In genomic region chr20:41277049-41277448, GRCh38 we compare ENCODE assay signal across 21 cellular contexts.
"Had no signal": no experiment of that assay in that cellular context is flagged by ENCODE, and none has a peak within 500 bp of the region (broad histone marks: within the 10 kb centered on the region; RNA-seq: fewer than 3 reads in every experiment).

No MANE protein-coding gene starts in this region.

- H3K27ac Mint-ChIP-seq: activated B cell treated with CpG ODN at 0.5 μM for 24 hours; activated CD8-positive, alpha-beta T cell treated with anti-CD3 and anti-CD28 coated beads for 36 hours; activated naive CD4-positive, alpha-beta T cell treated with anti-CD3 and anti-CD28 coated beads, Interleukin-2, amount 50 U/mL, for 24 hours; T-helper 2 cell treated with Interferon-gamma antibody and Interleukin-4, amounts not matched to agents 5 μg/mL and 100 μg/mL, for 36 hours had no signal

- H3K9me3 ChIP-seq: esophagus muscularis mucosa, SJSA1, suprapubic skin had no signal

- H3K36me3 ChIP-seq: esophagus muscularis mucosa, neural progenitor cell, SJSA1, suprapubic skin had no signal

- H3K27ac ChIP-seq: parathyroid adenoma, SJSA1, suprapubic skin had no signal

- H3K27me3 ChIP-seq: esophagus muscularis mucosa, neural progenitor cell, SJSA1, suprapubic skin had no signal

- H3K4me3 Mint-ChIP-seq: activated B cell treated with CpG ODN at 0.5 μM for 24 hours; activated naive CD4-positive, alpha-beta T cell treated with anti-CD3 and anti-CD28 coated beads, Interleukin-2, amount 50 U/mL, for 24 hours; activated T-cell treated with anti-CD3 and anti-CD28 coated beads, Interleukin-2, amount 50 U/mL, for 4 hours; naive B cell; neural progenitor cell; T-helper 2 cell treated with Interferon-gamma antibody and Interleukin-4, amounts not matched to agents 5 μg/mL and 100 μg/mL, for 36 hours had no signal

- H3K4me1 Mint-ChIP-seq: activated naive CD4-positive, alpha-beta T cell treated with anti-CD3 and anti-CD28 coated beads, Interleukin-2, amount 50 U/mL, for 24 hours had no signal

- H3K27me3 Mint-ChIP-seq: activated B cell treated with CpG ODN at 0.5 μM for 24 hours; activated CD8-positive, alpha-beta T cell treated with anti-CD3 and anti-CD28 coated beads for 36 hours; activated naive CD4-positive, alpha-beta T cell treated with anti-CD3 and anti-CD28 coated beads, Interleukin-2, amount 50 U/mL, for 24 hours; naive B cell had no signal

- H3K9me3 Mint-ChIP-seq: activated B cell treated with CpG ODN at 0.5 μM for 24 hours; activated CD8-positive, alpha-beta T cell treated with anti-CD3 and anti-CD28 coated beads for 36 hours; activated naive CD4-positive, alpha-beta T cell treated with anti-CD3 and anti-CD28 coated beads, Interleukin-2, amount 50 U/mL, for 24 hours; activated T-cell treated with anti-CD3 and anti-CD28 coated beads, Interleukin-2, amount 50 U/mL, for 4 hours; naive B cell; neural progenitor cell; T-helper 2 cell treated with Interferon-gamma antibody and Interleukin-4, amounts not matched to agents 5 μg/mL and 100 μg/mL, for 36 hours had no signal

- H3K9ac ChIP-seq: neural progenitor cell, parathyroid adenoma had no signal

- H3K4me3 ChIP-seq: esophagus muscularis mucosa, neural progenitor cell, SJSA1, suprapubic skin had no signal

- DNase-seq: activated B cell treated with CpG ODN at 0.5 μM for 24 hours; activated CD4-positive, alpha-beta T cell treated with anti-CD3 and anti-CD28 coated beads for 48 hours; activated CD8-positive, alpha-beta T cell treated with anti-CD3 and anti-CD28 coated beads for 36 hours; activated effector memory CD4-positive, alpha-beta T cell treated with anti-CD3 and anti-CD28 coated beads, Interleukin-2, amount 50 U/mL, for 16 hours; activated T-cell treated with anti-CD3 and anti-CD28 coated beads, Interleukin-2, amount 50 U/mL, for 4 hours; amniotic stem cell; foreskin fibroblast; glutamatergic neuron; kidney glomerular epithelial cell; naive B cell; stimulated activated CD4-positive, alpha-beta T cell treated with anti-CD3 and anti-CD28 coated beads, Interleukin-15, amount 100 ng/mL, for 24 hours; stimulated activated CD4-positive, alpha-beta T cell treated with anti-CD3 and anti-CD28 coated beads, Interleukin-4, amount 100 ng/mL, for 1 hour; stimulated activated naive CD4-positive, alpha-beta T cell; SW 1271 had no signal

- H3K4me1 ChIP-seq: parathyroid adenoma had no signal
